Comparison of ENCODE assay signal across 27 cellular contexts in the genomic region with DNA sequence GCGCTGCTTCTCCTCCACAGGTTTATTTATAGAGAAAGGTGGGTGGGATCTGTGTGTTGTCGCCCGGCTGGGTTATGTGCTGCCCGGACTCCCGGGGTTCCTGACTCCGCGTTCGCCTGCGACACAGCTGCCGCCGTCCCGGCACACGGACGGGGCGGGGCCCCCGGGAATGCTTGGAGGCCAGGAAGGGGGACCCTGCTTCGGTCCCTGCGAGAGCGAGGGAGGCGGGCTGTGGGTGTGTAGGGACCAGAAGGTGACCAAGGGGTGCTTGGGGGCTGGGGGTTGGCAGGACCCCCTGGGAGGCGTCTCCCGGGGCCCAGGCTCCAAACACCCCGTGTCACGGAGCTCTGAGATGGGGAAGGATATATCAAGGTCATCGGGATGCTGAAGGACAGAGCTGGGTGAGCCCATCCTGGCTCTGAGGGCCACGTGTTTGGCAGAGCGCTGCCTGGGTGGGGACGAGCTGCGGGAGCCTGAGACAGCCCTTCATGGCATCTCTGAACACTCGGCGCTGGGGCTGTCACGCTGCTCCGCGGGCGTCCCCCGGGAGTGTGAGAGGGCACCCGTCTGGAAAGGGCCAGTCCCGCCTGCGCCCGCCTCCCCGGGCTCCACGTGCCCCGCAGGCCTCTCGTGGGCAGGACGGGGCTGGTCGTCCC. TPM values are rescaled to one million over a fixed set of nuclear protein-coding genes. Genes with fewer than 3 reads are reported as not detected.
DNase-seq lines count a peak whose midpoint lies in the region; ATAC-seq and TF ChIP-seq lines count a peak whose summit lies in the region.
"Had no signal": no experiment of that assay in that cellular context is flagged by ENCODE, and none has a peak within 500 bp of the region (broad histone marks: within the 10 kb centered on the region; RNA-seq: fewer than 3 reads in every experiment).

No MANE protein-coding gene starts in this region.

- H3K4me2 ChIP-seq in neuronal stem cell (ENCODE audit: insufficient read depth, low read length, poor library complexity, severe bottlenecking), result no peak overlapping the region

- H2BK12ac ChIP-seq in neuronal stem cell (ENCODE audit: low read length), result no peak overlapping the region

- no CpG with 5 or more reads among the region's 46 CpGs for WGBS in neuronal stem cell (ENCODE audit: extremely low coverage in 2 of 2, insufficient read length in 2 of 2, insufficient replicate concordance in 1 of 2), 2 donors

- no peak overlapping the region for H2AK5ac ChIP-seq in neuronal stem cell (ENCODE audit: low read depth, low read length)

- DNase-seq in A673 (ENCODE audit: low spot score) (no peak), Panc1 (ENCODE audit: low read depth, low spot score) (no peak), neuronal stem cell (ENCODE audit: low spot score) (no peak), SIG-M5 treated with dmso at 0.1 percent for 504 hours (lab: John Stamatoyannopoulos, UW; ENCODE audit: unreplicated experiment) (no peak), NCI-H1436 (lab: John Stamatoyannopoulos, UW) (no peak)
- DNase-seq: activated CD4-positive, alpha-beta T cell treated with anti-CD3 and anti-CD28 coated beads for 36 hours; activated CD8-positive, alpha-beta T cell treated with anti-CD3 and anti-CD28 coated beads, Interleukin-2, amount 10 ng/mL, durations not matched to agents 7 days and 5 days; activated naive CD4-positive, alpha-beta T cell treated with anti-CD3 and anti-CD28 coated beads for 36 hours; C1 segment of cervical spinal cord; COR-L47; immature natural killer cell; Kasumi-1; left colon; MV-4-11; NCI-H1436 treated with DMSO at 0.1 percent for 48 hours; NCI-H446; NCI-H748 treated with DMSO at 0.1 percent for 48 hours; posterior cingulate gyrus; SIG-M5; T-helper 9 cell had no signal

- no peak overlapping the region for H3K4ac ChIP-seq in neuronal stem cell (ENCODE audit: low read length)

- in situ Hi-C loops in Panc1 (cut with HindIII; ENCODE audit: low pct_unique_long_range_greater_than_20kb, low sequenced_read_pairs), result no loop called here

- peak overlapping the region; percentile 53 for H2BK5ac ChIP-seq in neuronal stem cell (ENCODE audit: low read length)

- peaks cover 54% of the 10 kb centered on the region for H3K4me1 ChIP-seq in A673 (ENCODE audit: insufficient read depth, low read length, poor library complexity, severe bottlenecking)
- peaks cover 51% of the 10 kb centered on the region for H3K4me1 ChIP-seq in Panc1 (ENCODE audit: control insufficient read depth, insufficient read depth, low read length)
- peaks cover 15 to 23% of the 10 kb centered on the region in 2 donors for H3K4me1 ChIP-seq in neuronal stem cell (ENCODE audit: control insufficient read depth in 2 of 2, insufficient read depth in 1 of 2, low read depth in 1 of 2, low read length in 2 of 2)
- peaks cover 81% of the 10 kb centered on the region for H3K4me1 ChIP-seq in stomach smooth muscle (ENCODE audit: control insufficient read depth, insufficient read depth, low read length)

- H3K9me3 ChIP-seq in A673 (ENCODE audit: low read depth, low read length, poor library complexity, severe bottlenecking), result no peaks in the 10 kb centered on the region
- H3K9me3 ChIP-seq in Panc1 (ENCODE audit: control insufficient read depth, insufficient read depth, low read depth, low read length), result no peaks in the 10 kb centered on the region
- H3K9me3 ChIP-seq in neuronal stem cell (replicated peaks in 1 of 2; ENCODE audit: control insufficient read depth in 2 of 2, insufficient read depth in 1 of 2, low read depth in 1 of 2, low read length in 2 of 2), result no peaks in the 10 kb centered on the region
- no peaks in the 10 kb centered on the region for H3K9me3 ChIP-seq in stomach smooth muscle (ENCODE audit: control insufficient read depth in 2 of 2, low read length in 2 of 2)

- intact Hi-C loops in A673 (cut with micrococcal nuclease; ENCODE audit: unreplicated experiment) (no loop called here), Panc1 (cut with micrococcal nuclease; ENCODE audit: unreplicated experiment) (no loop called here)

- H2BK120ac ChIP-seq in neuronal stem cell (ENCODE audit: low read depth, low read length), result no peak overlapping the region

- CTCF ChIA-PET in A673 (lab: Charles Lee) (interaction anchor here (0.6 kb wide), 1 partner anchor 186 kb away, joined by 4 read pairs; no protein-coding TSS in a partner anchor), Panc1 (lab: Charles Lee) (no interaction called here)

- POLR2A ChIA-PET in A673 (lab: Charles Lee; ENCODE audit: low non-redundant PET), result no interaction called here
- POLR2A ChIA-PET in Panc1 (lab: Charles Lee), result no interaction called here

- H4K8ac ChIP-seq in neuronal stem cell (ENCODE audit: low read depth, low read length), result no peak overlapping the region

- no TSS peak for BruUV-seq in A673 (replicated peaks; lab: Mats Ljungman, UMichigan)
- BruUV-seq in Panc1 (replicated peaks; lab: Mats Ljungman, UMichigan), result TSS peak; percentile 38

- H3K14ac ChIP-seq in neuronal stem cell (ENCODE audit: low read length), result no peak overlapping the region

- peak overlapping the region; percentile 52 for H3K23ac ChIP-seq in neuronal stem cell (ENCODE audit: low read depth, low read length, poor library complexity)

- H3K4me3 ChIP-seq in A673 (ENCODE audit: low read depth, low read length, poor library complexity, severe bottlenecking) (no peak overlapping the region), Panc1 (ENCODE audit: low read depth in 2 of 2, low read length in 2 of 2) (no peak overlapping the region), neuronal stem cell (ENCODE audit: low read length in 2 of 2) (no peak overlapping the region), stomach smooth muscle (ENCODE audit: low read length in 2 of 2) (peak overlapping the region; percentile 6 to 75)
- H3K4me3 ChIP-seq: dorsolateral prefrontal cortex had no signal

- H2AFZ ChIP-seq in neuronal stem cell (ENCODE audit: low read length), result no peak overlapping the region

- H2BK15ac ChIP-seq in neuronal stem cell (ENCODE audit: low read length), result no peak overlapping the region

- H3K27me3 ChIP-seq in A673 (replicated peaks; ENCODE audit: insufficient read depth, low read depth, low read length, poor library complexity), result no peaks in the 10 kb centered on the region
- no peaks in the 10 kb centered on the region for H3K27me3 ChIP-seq in Panc1 (ENCODE audit: control insufficient read depth, insufficient read depth, low read length)
- H3K27me3 ChIP-seq in neuronal stem cell (ENCODE audit: control insufficient read depth in 3 of 3, insufficient read depth in 3 of 3, low read depth in 1 of 3, low read length in 3 of 3), result peaks cover 0 to 13% (median 0%) of the 10 kb centered on the region in 3 experiments
- H3K27me3 ChIP-seq in stomach smooth muscle (ENCODE audit: control insufficient read depth in 1 of 2, insufficient read depth in 2 of 2, low read length in 2 of 2), result peaks cover 0 to 2% of the 10 kb centered on the region in 2 donors

- no peak for ATAC-seq in Panc1
- ATAC-seq in GM21529 (IDR thresholded peaks at IDR 0.05; ENCODE audit: unreplicated experiment), result no peak
- ATAC-seq in HG03159 (IDR thresholded peaks at IDR 0.05; ENCODE audit: unreplicated experiment), result no peak
- ATAC-seq: activated CD4-positive, alpha-beta T cell treated with anti-CD3 and anti-CD28 coated beads for 36 hours; activated CD8-positive, alpha-beta T cell treated with anti-CD3 and anti-CD28 coated beads, Interleukin-2, amount 10 ng/mL, durations not matched to agents 7 days and 5 days; HCT116; HepG2; left colon; stimulated activated effector memory CD8-positive, alpha-beta T cell treated with anti-CD3 and anti-CD28 coated beads, Interleukin-12 subunit alpha, Interleukin-12 subunit beta, amount 100 ng/mL, for 72 hours had no signal

- H3K18ac ChIP-seq in neuronal stem cell (ENCODE audit: low read length), result no peak overlapping the region

- H3K9ac ChIP-seq in neuronal stem cell (ENCODE audit: low read depth, low read length, poor library complexity) (no peak overlapping the region), stomach smooth muscle (ENCODE audit: low read length in 2 of 2) (peak overlapping the region; percentile 55 to 80)

- H4K91ac ChIP-seq in neuronal stem cell (ENCODE audit: low read depth, low read length, poor library complexity), result no peak overlapping the region

- H3K79me1 ChIP-seq in neuronal stem cell (ENCODE audit: low read depth, low read length), result peaks cover 25% of the 10 kb centered on the region

- TF ChIP-seq CTCF in A673 (conservative IDR thresholded peaks at IDR 0.05; ENCODE audit: low read depth, low read length) (no peak), Panc1 (IDR thresholded peaks at IDR 0.05) (no peak)

- H3K27ac ChIP-seq in A673 (ENCODE audit: low read depth, low read length, poor library complexity, severe bottlenecking) (peak overlapping the region; percentile 45), Panc1 (ENCODE audit: low read length) (no peak overlapping the region), neuronal stem cell (replicated peaks; ENCODE audit: low read length) (no peak overlapping the region), stomach smooth muscle (ENCODE audit: low read length) (peak overlapping the region; percentile 97)

- no peaks in the 10 kb centered on the region for H3K36me3 ChIP-seq in A673 (ENCODE audit: insufficient read depth, low read length, poor library complexity, severe bottlenecking)
- no peaks in the 10 kb centered on the region for H3K36me3 ChIP-seq in Panc1 (ENCODE audit: control insufficient read depth, insufficient read depth, low read length)
- H3K36me3 ChIP-seq in neuronal stem cell (replicated peaks in 1 of 2; ENCODE audit: control insufficient read depth in 2 of 2, insufficient read depth in 2 of 2, low read length in 2 of 2), result no peaks in the 10 kb centered on the region
- H3K36me3 ChIP-seq in stomach smooth muscle (ENCODE audit: control insufficient read depth in 2 of 2, insufficient read depth in 2 of 2, low read length in 2 of 2), result no peaks in the 10 kb centered on the region

RNA-seq across cellular contexts. Expression of a gene that starts 4.2 kb away (rescaled TPM):
- total RNA-seq in A673 (2021), result 19.7 and 25.0 TPM in 2 replicates
- 31.1 TPM for total RNA-seq in Panc1 (2021; ENCODE audit: unreplicated experiment)
- polyA plus RNA-seq in Panc1 (2012; ENCODE audit: insufficient read length), result 40.3 TPM
- 21.5 TPM for polyA plus RNA-seq in neuronal stem cell (2013, experiment 1 of 2)
- 21.7 TPM for polyA plus RNA-seq in neuronal stem cell (2013, experiment 2 of 2)

Comparison
In these comparisons a context has a peak if more than half of its experiments do, and no peak if none do; other contexts are left out.
1. H3K27ac ChIP-seq: peak in A673 (single experiment) and stomach smooth muscle (single experiment); none in Panc1 (single experiment) and neuronal stem cell (single experiment).
2. H3K4me3 ChIP-seq: peak in stomach smooth muscle (2 of 2); none in A673 (single experiment), Panc1 (0 of 2) and neuronal stem cell (0 of 2).